In the genomic region with DNA sequence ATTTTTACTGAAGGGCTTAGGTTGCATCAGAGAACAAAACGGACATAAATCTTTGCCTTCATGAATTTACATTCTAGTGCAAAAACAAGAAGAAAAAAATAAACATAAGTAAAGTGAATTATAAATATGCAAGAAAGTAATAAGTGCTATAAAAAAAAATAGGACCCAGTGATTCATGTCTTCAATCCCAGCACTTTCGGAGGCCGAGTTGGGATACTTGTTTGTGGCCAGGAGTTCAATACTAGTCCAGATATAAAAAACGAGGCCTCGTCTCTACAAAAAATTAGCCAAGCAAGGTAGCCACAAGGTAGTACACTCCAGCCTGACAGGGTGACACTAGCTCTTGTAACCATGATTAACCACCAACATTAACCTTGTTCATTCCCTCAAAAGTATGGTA, we compare ENCODE assay signal across 1 cellular context.
TF ChIP-seq lines count a peak whose summit lies in the region.

No MANE protein-coding gene starts in this region.

TF ChIP-seq in IMR-90, 13 proteins besides CTCF, POLR2A, EP300 and RAD21 (continued from another document):
- no peak for TF ChIP-seq USF2 (IDR thresholded peaks at IDR 0.05; ENCODE audit: low read depth, low read length)
- no peak for TF ChIP-seq CEBPB (IDR thresholded peaks at IDR 0.05; ENCODE audit: low read depth, low read length)
- TF ChIP-seq NFE2L2 (IDR thresholded peaks at IDR 0.05; ENCODE audit: low read depth, low read length), result no peak
- no peak for TF ChIP-seq CHD1 (IDR thresholded peaks at IDR 0.05; ENCODE audit: low read depth, low read length)
